In genomic region chr18:7637269-7637668, GRCh38 we compare ENCODE assay signal across 25 cellular contexts.
DNase-seq lines count a peak whose midpoint lies in the region; ATAC-seq and TF ChIP-seq lines count a peak whose summit lies in the region.
"Had no signal": no experiment of that assay in that cellular context is flagged by ENCODE, and none has a peak within 500 bp of the region (broad histone marks: within the 10 kb centered on the region; RNA-seq: fewer than 3 reads in every experiment).

No MANE protein-coding gene starts in this region.

- no peaks in the 10 kb centered on the region for H3K36me3 ChIP-seq in right lobe of liver
- H3K36me3 ChIP-seq: BE2C, esophagus squamous epithelium had no signal

- peak; percentile 38 for DNase-seq in EH (ENCODE audit: low read depth)
- DNase-seq in M059J (ENCODE audit: low read depth), result peak; percentile 16
- DNase-seq in epithelial cell of esophagus (ENCODE audit: low read depth), result peak; percentile 21
- DNase-seq in right lobe of liver, result no peak
- DNase-seq in GOT3 (lab: John Stamatoyannopoulos, UW), result no peak
- no peak for DNase-seq in activated CD4-positive, alpha-beta T cell treated with anti-CD3 and anti-CD28 coated beads, Interleukin-2, amount 50 U/mL, for 1 hour
- no peak for DNase-seq in foreskin keratinocyte
- DNase-seq: activated CD4-positive, alpha-beta T cell treated with anti-CD3 and anti-CD28 coated beads, Interleukin-2, amount 50 U/mL, for 48 hours; activated T-cell treated with anti-CD3 and anti-CD28 coated beads, Interleukin-2, amount 50 U/mL, for 72 hours; BE2C; dermis blood vessel endothelial cell; esophagus squamous epithelium; left cardiac atrium; NCI-H1105 treated with DMSO at 0.1 percent for 48 hours; NCI-H1930; NCI-H526; nephron progenitor cell; NK-92 treated with Interleukin-12 subunit alpha and Interleukin-12 subunit beta, amount 100 ng/mL, for 24 hours; retina; SK-N-SH; stimulated activated CD4-positive, alpha-beta T cell treated with anti-CD3 and anti-CD28 coated beads, Interleukin-1b, Interleukin-23, amount 100 ng/mL, for 48 hours had no signal

- ATAC-seq in right lobe of liver (peak; percentile 76 to 97 (median 92)), GM18907 (IDR thresholded peaks at IDR 0.05; ENCODE audit: unreplicated experiment) (no peak), foreskin keratinocyte (no peak)
- ATAC-seq: activated CD4-positive, CD25-positive, alpha-beta regulatory T cell treated with anti-CD3 and anti-CD28 coated beads, Interleukin-2, amount 50 U/mL, for 24 hours; activated T-cell treated with anti-CD3 and anti-CD28 coated beads, Interleukin-2, amount 50 U/mL, for 72 hours; left cardiac atrium; Right ventricle myocardium inferior had no signal

- H3K4me1 ChIP-seq in right lobe of liver, result peaks cover 0 to 21% (median 2%) of the 10 kb centered on the region in 4 donors
- peaks cover 5% of the 10 kb centered on the region for H3K4me1 ChIP-seq in foreskin keratinocyte
- H3K4me1 ChIP-seq: BE2C had no signal

- TF ChIP-seq POLR2A in right lobe of liver (IDR thresholded peaks at IDR 0.05), result no peak

- H3K9me3 ChIP-seq in right lobe of liver, result no peaks in the 10 kb centered on the region
- H3K9me3 ChIP-seq: BE2C, esophagus squamous epithelium, SK-N-SH had no signal

- no peak overlapping the region for H3K27ac ChIP-seq in right lobe of liver
- no peak overlapping the region for H3K27ac ChIP-seq in foreskin keratinocyte
- H3K27ac ChIP-seq: esophagus squamous epithelium, hepatocyte had no signal

- H3K27me3 ChIP-seq in right lobe of liver (no peaks in the 10 kb centered on the region), foreskin keratinocyte (no peaks in the 10 kb centered on the region)
- H3K27me3 ChIP-seq: BE2C, esophagus squamous epithelium, hepatocyte had no signal

- intact Hi-C loops in right lobe of liver (cut with DNase I), result no loop called here

- 25% methylated on average over 2 of the region's 2 CpGs for WGBS in right lobe of liver (ENCODE audit: insufficient coverage, low coverage, low lambda C conversion rate, missing lambda C conversion rate)

- TF ChIP-seq CTCF in epithelial cell of esophagus (IDR thresholded peaks at IDR 0.05; ENCODE audit: insufficient read depth, low read depth, low read length, missing control alignments) (no peak), right lobe of liver (IDR thresholded peaks at IDR 0.05) (no peak), foreskin keratinocyte (conservative IDR thresholded peaks at IDR 0.05) (no peak)

- H3K4me3 ChIP-seq in epithelial cell of esophagus (ENCODE audit: low read length) (no peak overlapping the region), right lobe of liver (no peak overlapping the region)
- H3K4me3 ChIP-seq: esophagus squamous epithelium, hepatocyte had no signal

Comparison
In these comparisons a context has a peak if more than half of its experiments do, and no peak if none do; other contexts are left out.
1. DNase-seq: peak in EH (single experiment), M059J (single experiment) and epithelial cell of esophagus (single experiment); none in right lobe of liver (0 of 3), GOT3 (single experiment), activated CD4-positive, alpha-beta T cell treated with anti-CD3 and anti-CD28 coated beads, Interleukin-2, amount 50 U/mL, for 1 hour (single experiment) and foreskin keratinocyte (0 of 2).
2. ATAC-seq: peak in right lobe of liver (4 of 4); none in GM18907 (single experiment) and foreskin keratinocyte (single experiment).